In the genomic region with DNA sequence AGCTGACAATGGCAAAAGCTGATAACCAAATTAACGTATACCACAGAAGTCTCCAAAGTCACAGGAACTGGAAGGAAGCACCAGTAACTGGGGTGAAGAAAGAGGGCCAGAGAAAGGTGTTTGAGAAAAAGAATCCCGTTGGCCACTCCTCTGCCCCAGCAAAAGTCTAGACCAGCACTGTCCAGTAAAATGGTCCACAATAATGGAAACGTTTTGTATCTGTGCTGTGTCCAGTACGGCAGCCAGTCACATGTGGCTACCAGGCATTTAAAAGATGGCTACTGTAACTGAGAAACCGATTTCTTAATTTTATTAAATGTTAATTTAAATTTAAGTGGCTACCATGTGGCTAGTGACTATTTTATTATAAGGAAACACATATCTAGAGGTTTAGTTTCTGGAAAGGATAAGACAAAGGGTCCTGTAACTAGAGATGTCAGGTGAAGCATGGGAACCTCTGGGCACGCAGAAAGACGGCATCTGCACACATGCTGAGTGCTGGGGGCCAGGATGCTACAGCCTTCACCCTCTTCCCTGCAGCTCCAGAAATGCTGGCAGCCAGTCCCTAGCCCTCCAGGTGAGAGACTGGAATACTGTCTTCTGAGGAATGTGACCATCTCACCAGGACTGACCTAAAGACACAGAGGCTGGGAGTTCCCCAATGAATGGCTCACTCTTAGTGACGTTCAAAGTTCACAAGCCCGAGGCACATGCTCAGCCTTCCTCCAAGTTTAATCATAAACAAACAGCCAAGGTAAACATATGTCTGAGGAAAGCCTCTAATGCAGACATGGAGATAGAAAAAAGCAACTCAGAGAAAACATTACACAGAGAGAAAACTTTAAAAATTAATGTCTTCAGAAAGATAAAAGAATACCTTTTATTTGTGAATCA, we compare ENCODE assay signal across 1 cellular context.
A peak's percentile ranks its signal among the peaks of the same experiment; 100 is the strongest.
TF ChIP-seq lines count a peak whose summit lies in the region.

No MANE protein-coding gene starts in this region.

TF ChIP-seq in HepG2, 621 proteins besides CTCF, POLR2A, EP300 and RAD21 (continued from another document):
- TF ChIP-seq, protein P1, sequence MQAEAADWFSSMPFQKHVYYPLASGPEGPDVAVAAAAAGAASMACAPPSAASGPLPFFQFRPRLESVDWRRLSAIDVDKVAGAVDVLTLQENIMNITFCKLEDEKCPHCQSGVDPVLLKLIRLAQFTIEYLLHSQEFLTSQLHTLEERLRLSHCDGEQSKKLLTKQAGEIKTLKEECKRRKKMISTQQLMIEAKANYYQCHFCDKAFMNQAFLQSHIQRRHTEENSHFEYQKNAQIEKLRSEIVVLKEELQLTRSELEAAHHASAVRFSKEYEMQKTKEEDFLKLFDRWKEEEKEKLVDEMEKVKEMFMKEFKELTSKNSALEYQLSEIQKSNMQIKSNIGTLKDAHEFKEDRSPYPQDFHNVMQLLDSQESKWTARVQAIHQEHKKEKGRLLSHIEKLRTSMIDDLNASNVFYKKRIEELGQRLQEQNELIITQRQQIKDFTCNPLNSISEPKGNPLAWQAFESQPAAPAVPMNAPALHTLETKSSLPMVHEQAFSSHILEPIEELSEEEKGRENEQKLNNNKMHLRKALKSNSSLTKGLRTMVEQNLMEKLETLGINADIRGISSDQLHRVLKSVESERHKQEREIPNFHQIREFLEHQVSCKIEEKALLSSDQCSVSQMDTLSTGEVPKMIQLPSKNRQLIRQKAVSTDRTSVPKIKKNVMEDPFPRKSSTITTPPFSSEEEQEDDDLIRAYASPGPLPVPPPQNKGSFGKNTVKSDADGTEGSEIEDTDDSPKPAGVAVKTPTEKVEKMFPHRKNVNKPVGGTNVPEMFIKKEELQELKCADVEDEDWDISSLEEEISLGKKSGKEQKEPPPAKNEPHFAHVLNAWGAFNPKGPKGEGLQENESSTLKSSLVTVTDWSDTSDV (CRISPR knock-in tag; IDR thresholded peaks at IDR 0.05), result no peak
- TF ChIP-seq RORA (CRISPR knock-in tag; IDR thresholded peaks at IDR 0.05) (no peak), BRD4 (CRISPR knock-in tag; IDR thresholded peaks at IDR 0.05) (no peak), SOX6 (IDR thresholded peaks at IDR 0.05) (no peak), SOX6 (CRISPR knock-in tag; IDR thresholded peaks at IDR 0.05) (peak; percentile 88), PHF21A (CRISPR knock-in tag; IDR thresholded peaks at IDR 0.05) (peak; percentile 58; the same call in 1 of the 2 replicates), KLF9 (CRISPR knock-in tag; IDR thresholded peaks at IDR 0.05; ENCODE audit: low read depth) (no peak), ZFX (CRISPR knock-in tag; IDR thresholded peaks at IDR 0.05; ENCODE audit: low read depth) (0 out of 2 replicates have a peak, but pooled peaks have one; percentile 19), SRSF1 (optimal IDR thresholded peaks at IDR 0.05; ENCODE audit: low read depth, low read length) (no peak), HIC2 (CRISPR knock-in tag; IDR thresholded peaks at IDR 0.05; ENCODE audit: low read depth) (no peak), CHCHD3 (CRISPR knock-in tag; IDR thresholded peaks at IDR 0.05) (no peak), ETS1 (CRISPR knock-in tag; IDR thresholded peaks at IDR 0.05) (no peak), CBX2 (IDR thresholded peaks at IDR 0.05; ENCODE audit: low read depth, low read length) (no peak), CBX2 (CRISPR knock-in tag; IDR thresholded peaks at IDR 0.05; ENCODE audit: low read depth) (no peak), NR2F1 (CRISPR knock-in tag; IDR thresholded peaks at IDR 0.05) (no peak), GFI1 (CRISPR knock-in tag; IDR thresholded peaks at IDR 0.05; ENCODE audit: borderline replicate concordance) (peak; percentile 61; the same call in 1 of the 2 replicates), ZNF274 (CRISPR knock-in tag; IDR thresholded peaks at IDR 0.05) (no peak; the same call in 1 of the 2 replicates), SIN3B (IDR thresholded peaks at IDR 0.05; ENCODE audit: low read length) (no peak), MEF2D (CRISPR knock-in tag; IDR thresholded peaks at IDR 0.05) (0 out of 2 replicates have a peak, but pooled peaks have one; percentile 26), NFRKB (IDR thresholded peaks at IDR 0.05) (no peak)
- TF ChIP-seq, protein P2, sequence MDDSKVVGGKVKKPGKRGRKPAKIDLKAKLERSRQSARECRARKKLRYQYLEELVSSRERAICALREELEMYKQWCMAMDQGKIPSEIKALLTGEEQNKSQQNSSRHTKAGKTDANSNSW (CRISPR knock-in tag; IDR thresholded peaks at IDR 0.05; ENCODE audit: borderline replicate concordance), result no peak
- TF ChIP-seq, protein P3, sequence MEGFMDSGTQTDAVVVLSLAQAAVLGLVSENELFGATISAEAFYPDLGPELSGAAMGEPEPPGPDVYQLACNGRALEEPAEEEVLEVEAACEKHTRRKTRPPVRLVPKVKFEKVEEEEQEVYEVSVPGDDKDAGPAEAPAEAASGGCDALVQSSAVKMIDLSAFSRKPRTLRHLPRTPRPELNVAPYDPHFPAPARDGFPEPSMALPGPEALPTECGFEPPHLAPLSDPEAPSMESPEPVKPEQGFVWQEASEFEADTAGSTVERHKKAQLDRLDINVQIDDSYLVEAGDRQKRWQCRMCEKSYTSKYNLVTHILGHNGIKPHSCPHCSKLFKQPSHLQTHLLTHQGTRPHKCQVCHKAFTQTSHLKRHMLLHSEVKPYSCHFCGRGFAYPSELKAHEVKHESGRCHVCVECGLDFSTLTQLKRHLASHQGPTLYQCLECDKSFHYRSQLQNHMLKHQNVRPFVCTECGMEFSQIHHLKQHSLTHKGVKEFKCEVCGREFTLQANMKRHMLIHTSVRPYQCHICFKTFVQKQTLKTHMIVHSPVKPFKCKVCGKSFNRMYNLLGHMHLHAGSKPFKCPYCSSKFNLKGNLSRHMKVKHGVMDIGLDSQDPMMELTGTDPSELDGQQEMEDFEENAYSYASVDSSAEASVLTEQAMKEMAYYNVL (CRISPR knock-in tag; IDR thresholded peaks at IDR 0.05; ENCODE audit: borderline replicate concordance), result peak; percentile 67; the same call in 1 of the 2 replicates
- TF ChIP-seq, protein P4, sequence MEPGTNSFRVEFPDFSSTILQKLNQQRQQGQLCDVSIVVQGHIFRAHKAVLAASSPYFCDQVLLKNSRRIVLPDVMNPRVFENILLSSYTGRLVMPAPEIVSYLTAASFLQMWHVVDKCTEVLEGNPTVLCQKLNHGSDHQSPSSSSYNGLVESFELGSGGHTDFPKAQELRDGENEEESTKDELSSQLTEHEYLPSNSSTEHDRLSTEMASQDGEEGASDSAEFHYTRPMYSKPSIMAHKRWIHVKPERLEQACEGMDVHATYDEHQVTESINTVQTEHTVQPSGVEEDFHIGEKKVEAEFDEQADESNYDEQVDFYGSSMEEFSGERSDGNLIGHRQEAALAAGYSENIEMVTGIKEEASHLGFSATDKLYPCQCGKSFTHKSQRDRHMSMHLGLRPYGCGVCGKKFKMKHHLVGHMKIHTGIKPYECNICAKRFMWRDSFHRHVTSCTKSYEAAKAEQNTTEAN (CRISPR knock-in tag; conservative IDR thresholded peaks at IDR 0.05), result no peak
